20 cellular contexts compared by ENCODE assay signal in the genomic region with DNA sequence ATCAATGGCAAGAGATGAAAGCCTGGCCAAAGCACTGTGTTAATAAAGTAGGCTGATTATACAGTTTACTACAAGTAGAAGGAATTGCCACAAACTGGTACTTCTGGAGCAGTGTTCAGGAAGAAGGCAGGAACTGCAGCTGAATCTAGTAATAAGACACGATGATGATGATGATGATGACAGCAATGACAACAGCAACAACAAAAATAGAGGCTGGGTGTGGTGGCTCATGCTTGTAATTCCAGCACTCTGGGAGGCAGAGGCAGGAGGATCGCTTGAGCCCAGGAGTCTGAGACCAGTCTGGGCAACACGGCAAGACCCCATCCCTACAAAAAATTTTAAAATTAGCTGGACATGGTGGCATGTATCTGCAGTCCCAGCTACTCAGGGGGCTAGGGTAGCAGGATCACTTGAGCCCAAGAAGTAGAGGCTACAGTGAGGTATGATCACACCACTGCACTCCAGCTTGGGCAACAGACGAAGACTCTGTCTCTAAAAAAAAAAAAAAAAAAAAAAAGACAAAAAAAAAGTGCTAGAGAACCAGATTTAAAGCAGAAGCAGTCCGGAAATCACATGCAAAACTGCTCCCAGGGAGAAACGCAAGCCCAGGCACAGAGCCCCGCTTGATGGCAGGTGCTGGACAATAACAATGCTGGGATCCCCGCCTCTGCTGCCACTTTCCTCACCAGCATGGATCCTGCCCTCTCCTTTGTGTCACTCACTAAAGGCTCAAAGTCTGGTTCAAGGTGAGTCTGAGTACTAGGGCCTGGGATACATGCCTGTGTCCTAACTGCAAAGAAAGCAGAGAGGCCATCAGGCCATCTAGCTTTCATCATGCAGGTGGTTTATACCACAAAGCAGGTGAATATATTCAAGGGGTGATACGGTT. TPM values are rescaled to one million over a fixed set of nuclear protein-coding genes. Genes with fewer than 3 reads are reported as not detected.
A peak's percentile ranks its signal among the peaks of the same experiment; 100 is the strongest.
DNase-seq lines count a peak whose midpoint lies in the region; ATAC-seq and TF ChIP-seq lines count a peak whose summit lies in the region.
"Had no signal": no experiment of that assay in that cellular context is flagged by ENCODE, and none has a peak within 500 bp of the region (broad histone marks: within the 10 kb centered on the region; RNA-seq: fewer than 3 reads in every experiment).

No MANE protein-coding gene starts in this region.

- no peak overlapping the region for H2BK120ac ChIP-seq in H9 (ENCODE audit: low read depth, low read length, poor library complexity, severe bottlenecking)

- H3K79me1 ChIP-seq in H9 (ENCODE audit: insufficient read depth, low read depth, low read length, poor library complexity, severe bottlenecking) = no peaks in the 10 kb centered on the region

- peaks cover 14 to 21% of the 10 kb centered on the region in 2 experiments for H3K4me1 Mint-ChIP-seq in H9
- H3K4me1 Mint-ChIP-seq in neural progenitor cell = peaks cover 17% of the 10 kb centered on the region
- H3K4me1 Mint-ChIP-seq in T-cell = no peaks in the 10 kb centered on the region
- H3K4me1 Mint-ChIP-seq in naive thymus-derived CD8-positive, alpha-beta T cell = peaks cover 0 to 3% (median 0%) of the 10 kb centered on the region in 4 donors
- H3K4me1 Mint-ChIP-seq: activated CD4-positive, alpha-beta T cell treated with anti-CD3 and anti-CD28 coated beads, Interleukin-2, amount 10 ng/mL, durations not matched to agents 7 days and 5 days had no signal

- H3K56ac ChIP-seq in H9 (ENCODE audit: insufficient read length, low read depth, low read length) = no peak overlapping the region

- no peak overlapping the region for H2BK15ac ChIP-seq in H9 (ENCODE audit: low read depth, low read length)

- no peak overlapping the region for H3T11ph ChIP-seq in H9 (ENCODE audit: low read length)

- WGBS in H9 (ENCODE audit: extremely low coverage, insufficient read length, low lambda C conversion rate) = no CpG with 5 or more reads among the region's 9 CpGs
- WGBS in ectodermal cell, 2 experiments = 82 to 84% methylated on average over 9 of the region's 9 CpGs

- H3K36me3 ChIP-seq in OCI-LY3 (replicated peaks; ENCODE audit: low read depth, low read length) = no peaks in the 10 kb centered on the region
- H3K36me3 ChIP-seq in ectodermal cell (ENCODE audit: control insufficient read depth, insufficient read depth, low read length) = no peaks in the 10 kb centered on the region
- H3K36me3 ChIP-seq in neural progenitor cell = no peaks in the 10 kb centered on the region
- H3K36me3 ChIP-seq: sigmoid colon, upper lobe of right lung had no signal

- no peak overlapping the region for H2BK5ac ChIP-seq in H9 (ENCODE audit: insufficient read length, low read length)

- H3K27ac ChIP-seq in H9 (ENCODE audit: insufficient read length, low read depth, low read length) (no peak overlapping the region), OCI-LY3 (ENCODE audit: low read length) (no peak overlapping the region), ectodermal cell (ENCODE audit: insufficient read depth, low read depth, low read length, poor library complexity, severe bottlenecking) (peak overlapping the region; percentile 41), neural progenitor cell (no peak overlapping the region)
- H3K27ac ChIP-seq: sigmoid colon, upper lobe of right lung had no signal

- H3K4me3 Mint-ChIP-seq in H9 = no peak overlapping the region
- no peak overlapping the region for H3K4me3 Mint-ChIP-seq in neural progenitor cell
- no peak overlapping the region for H3K4me3 Mint-ChIP-seq in T-cell
- no peak overlapping the region for H3K4me3 Mint-ChIP-seq in naive thymus-derived CD8-positive, alpha-beta T cell
- H3K4me3 Mint-ChIP-seq: activated CD4-positive, alpha-beta T cell treated with anti-CD3 and anti-CD28 coated beads, Interleukin-2, amount 10 ng/mL, durations not matched to agents 7 days and 5 days; stimulated activated naive CD8-positive, alpha-beta T cell treated with anti-CD3 and anti-CD28 coated beads, Interleukin-15, Interleukin-2, amounts not matched to agents 100 ng/mL and 50 ng/mL, for 24 hours had no signal

- H3K79me2 ChIP-seq in H9 (ENCODE audit: insufficient read depth, low read length) = no peaks in the 10 kb centered on the region
- no peaks in the 10 kb centered on the region for H3K79me2 ChIP-seq in OCI-LY3 (ENCODE audit: low read length)
- H3K79me2 ChIP-seq in neural progenitor cell (ENCODE audit: low read depth) = no peaks in the 10 kb centered on the region

- H3K23ac ChIP-seq in H9 (ENCODE audit: insufficient read length, low read depth, low read length) = no peak overlapping the region

- no peak overlapping the region for H4K8ac ChIP-seq in H9 (replicated peaks; ENCODE audit: insufficient read length, low read depth, low read length)

- no peak overlapping the region for H4K91ac ChIP-seq in H9 (ENCODE audit: insufficient read length, low read depth, low read length)

- no peak for TF ChIP-seq CTCF in H9 (conservative IDR thresholded peaks at IDR 0.05)
- no peak for TF ChIP-seq CTCF in OCI-LY3 (IDR thresholded peaks at IDR 0.05; ENCODE audit: low read depth, low read length)
- no peak for TF ChIP-seq CTCF in neural progenitor cell (IDR thresholded peaks at IDR 0.05)

- H3K27me3 Mint-ChIP-seq in H9 (ENCODE audit: low read depth) (no peaks in the 10 kb centered on the region), neural progenitor cell (ENCODE audit: insufficient read depth, low read depth) (peaks cover 5% of the 10 kb centered on the region), T-cell (no peaks in the 10 kb centered on the region)
- no peaks in the 10 kb centered on the region for H3K27me3 Mint-ChIP-seq in naive thymus-derived CD8-positive, alpha-beta T cell
- H3K27me3 Mint-ChIP-seq: activated CD4-positive, alpha-beta T cell treated with anti-CD3 and anti-CD28 coated beads, Interleukin-2, amount 10 ng/mL, durations not matched to agents 7 days and 5 days; stimulated activated naive CD8-positive, alpha-beta T cell treated with anti-CD3 and anti-CD28 coated beads, Interleukin-15, Interleukin-2, amounts not matched to agents 100 ng/mL and 50 ng/mL, for 24 hours had no signal

- H4K20me1 ChIP-seq in H9 (ENCODE audit: control insufficient read depth, insufficient read depth, insufficient read length) (no peaks in the 10 kb centered on the region), OCI-LY3 (ENCODE audit: insufficient read depth, low read length) (no peaks in the 10 kb centered on the region), neural progenitor cell (ENCODE audit: low read depth) (no peaks in the 10 kb centered on the region)

- no peaks in the 10 kb centered on the region for H3K27me3 ChIP-seq in H9 (ENCODE audit: insufficient read depth, low read length)
- no peaks in the 10 kb centered on the region for H3K27me3 ChIP-seq in OCI-LY3 (ENCODE audit: low read depth, low read length)
- no peaks in the 10 kb centered on the region for H3K27me3 ChIP-seq in ectodermal cell (ENCODE audit: control insufficient read depth, insufficient read depth, low read length, poor library complexity, severe bottlenecking)
- H3K27me3 ChIP-seq in neural progenitor cell = no peaks in the 10 kb centered on the region
- H3K27me3 ChIP-seq: sigmoid colon, upper lobe of right lung had no signal

- H3K9ac ChIP-seq in H9 (ENCODE audit: extremely low read depth, insufficient read length, low read length) (no peak overlapping the region), OCI-LY3 (ENCODE audit: low read length) (no peak overlapping the region), neural progenitor cell (no peak overlapping the region)

- no peak overlapping the region; the same call in 1 of the 2 replicates for H3K14ac ChIP-seq in H9 (ENCODE audit: insufficient read depth, low read length)

- DNase-seq in H9 = peak; percentile 35
- DNase-seq in neural progenitor cell (ENCODE audit: low spot score) = no peak
- DNase-seq in posterior vena cava (ENCODE audit: low spot score) = no peak
- no peak for DNase-seq in stimulated activated CD4-positive, alpha-beta T cell treated with anti-CD3 and anti-CD28 coated beads, Interleukin-4, amount 100 ng/mL, for 1 hour
- no peak for DNase-seq in T-cell
- DNase-seq in naive thymus-derived CD8-positive, alpha-beta T cell = no peak
- DNase-seq: activated CD4-positive, alpha-beta T cell treated with anti-CD3 and anti-CD28 coated beads, Interleukin-2, amount 10 ng/mL, durations not matched to agents 7 days and 5 days; activated CD8-positive, alpha-beta memory T cell treated with anti-CD3 and anti-CD28 coated beads, Interleukin-2, amount 50 U/mL, for 4 hours; activated gamma-delta T cell treated with Interleukin-2 at 50 U/mL for 16 hours; amniotic stem cell; DND-41; NCI-H1694; NCI-H446 treated with DMSO at 0.1 percent for 48 hours; sigmoid colon; stimulated activated CD4-positive, alpha-beta T cell treated with anti-CD3 and anti-CD28 coated beads, Interleukin-1b, Interleukin-23, amount 100 ng/mL, for 48 hours; T-helper 1 cell; upper lobe of right lung had no signal

- intact Hi-C loops in posterior vena cava (cut with DNase I) = no loop called here

- H3K4ac ChIP-seq in H9 (ENCODE audit: low read depth, low read length) = no peak overlapping the region

- H3K4me2 ChIP-seq in H9 (ENCODE audit: insufficient read depth, insufficient read length, low read length) (no peak overlapping the region), OCI-LY3 (ENCODE audit: low read length) (peak overlapping the region; percentile 41), neural progenitor cell (no peak overlapping the region)

- H2BK20ac ChIP-seq in H9 (ENCODE audit: low read depth, low read length, poor library complexity, severe bottlenecking) = no peak overlapping the region

- H3K4me3 ChIP-seq in OCI-LY3 (ENCODE audit: low read length) (no peak overlapping the region), ectodermal cell (ENCODE audit: insufficient read depth, low read depth, low read length) (no peak overlapping the region), neural progenitor cell (no peak overlapping the region)
- H3K4me3 ChIP-seq: sigmoid colon, upper lobe of right lung had no signal

- no peak overlapping the region for H2AK5ac ChIP-seq in H9 (ENCODE audit: insufficient read length, low read length)

- CTCF ChIA-PET in T-cell (lab: Charles Lee) = no interaction called here

- POLR2A ChIA-PET in T-cell (lab: Charles Lee) = no interaction called here
- POLR2A ChIA-PET in naive thymus-derived CD8-positive, alpha-beta T cell (lab: Charles Lee) = no interaction called here

- no peak overlapping the region for H2BK12ac ChIP-seq in H9 (ENCODE audit: insufficient read length, low read depth, low read length)

- H3K9me3 Mint-ChIP-seq in H9 (no peaks in the 10 kb centered on the region), neural progenitor cell (no peaks in the 10 kb centered on the region), T-cell (no peaks in the 10 kb centered on the region)
- no peaks in the 10 kb centered on the region for H3K9me3 Mint-ChIP-seq in naive thymus-derived CD8-positive, alpha-beta T cell
- H3K9me3 Mint-ChIP-seq: activated CD4-positive, alpha-beta T cell treated with anti-CD3 and anti-CD28 coated beads, Interleukin-2, amount 10 ng/mL, durations not matched to agents 7 days and 5 days; stimulated activated naive CD8-positive, alpha-beta T cell treated with anti-CD3 and anti-CD28 coated beads, Interleukin-15, Interleukin-2, amounts not matched to agents 100 ng/mL and 50 ng/mL, for 24 hours had no signal

- no peaks in the 10 kb centered on the region for H3F3A ChIP-seq in neural progenitor cell (ENCODE audit: low read depth)

- no peaks in the 10 kb centered on the region; the same call in 1 of the 2 replicates for H3K4me1 ChIP-seq in H9 (ENCODE audit: insufficient read depth, low read length)
- peaks cover 25% of the 10 kb centered on the region for H3K4me1 ChIP-seq in OCI-LY3 (ENCODE audit: low read length)
- H3K4me1 ChIP-seq in ectodermal cell (ENCODE audit: control insufficient read depth, insufficient read depth, low read length) = peaks cover 10% of the 10 kb centered on the region
- H3K4me1 ChIP-seq in neural progenitor cell = no peaks in the 10 kb centered on the region
- H3K4me1 ChIP-seq: sigmoid colon, upper lobe of right lung had no signal

- H3K9me3 ChIP-seq in H9 (ENCODE audit: control insufficient read depth, low read depth, low read length) = no peaks in the 10 kb centered on the region
- no peaks in the 10 kb centered on the region for H3K9me3 ChIP-seq in OCI-LY3 (ENCODE audit: insufficient read depth, low read length)
- no peaks in the 10 kb centered on the region for H3K9me3 ChIP-seq in ectodermal cell (ENCODE audit: control insufficient read depth, low read length)
- H3K9me3 ChIP-seq in neural progenitor cell (ENCODE audit: low read depth) = no peaks in the 10 kb centered on the region
- H3K9me3 ChIP-seq: sigmoid colon, upper lobe of right lung had no signal

- H4K5ac ChIP-seq in H9 (ENCODE audit: insufficient read length, low read depth, low read length) = no peak overlapping the region

- H3K18ac ChIP-seq in H9 (ENCODE audit: insufficient read length, low read depth, low read length) = no peak overlapping the region

- ATAC-seq in T-cell (replicated peaks in 1 of 4) = no peak
- ATAC-seq in naive thymus-derived CD8-positive, alpha-beta T cell = no peak
- ATAC-seq: upper lobe of right lung had no signal

- peak overlapping the region in 1 of 3 experiments; percentile 49; a peak in 2 of 7 replicates for H3K27ac Mint-ChIP-seq in H9
- peak overlapping the region; percentile 53 for H3K27ac Mint-ChIP-seq in neural progenitor cell
- H3K27ac Mint-ChIP-seq in T-cell = no peak overlapping the region
- H3K27ac Mint-ChIP-seq in naive thymus-derived CD8-positive, alpha-beta T cell = no peak overlapping the region
- H3K27ac Mint-ChIP-seq: activated CD4-positive, alpha-beta T cell treated with anti-CD3 and anti-CD28 coated beads, Interleukin-2, amount 10 ng/mL, durations not matched to agents 7 days and 5 days; stimulated activated naive CD8-positive, alpha-beta T cell treated with anti-CD3 and anti-CD28 coated beads, Interleukin-15, Interleukin-2, amounts not matched to agents 100 ng/mL and 50 ng/mL, for 24 hours had no signal

- no peaks in the 10 kb centered on the region for H3K23me2 ChIP-seq in H9 (ENCODE audit: insufficient read length, low read depth, low read length, poor library complexity, severe bottlenecking)

- H3K36me3 Mint-ChIP-seq in H9 (ENCODE audit: insufficient read depth in 1 of 3, low read depth in 3 of 3) = no peaks in the 10 kb centered on the region
- no peaks in the 10 kb centered on the region for H3K36me3 Mint-ChIP-seq in neural progenitor cell
- peaks cover 8% of the 10 kb centered on the region for H3K36me3 Mint-ChIP-seq in T-cell
- H3K36me3 Mint-ChIP-seq in naive thymus-derived CD8-positive, alpha-beta T cell = peaks cover 0 to 9% (median 2%) of the 10 kb centered on the region in 3 donors

- no peak overlapping the region for H2AFZ ChIP-seq in H9 (ENCODE audit: low read length)
- H2AFZ ChIP-seq in OCI-LY3 (ENCODE audit: low read depth, low read length) = no peak overlapping the region
- no peak overlapping the region for H2AFZ ChIP-seq in neural progenitor cell (replicated peaks)

RNA-seq across cellular contexts. Expression of gene CPPED1, which starts 44.8 kb away (rescaled TPM):
- total RNA-seq in H9 (2021) (7.9 and 10.8 TPM in 2 replicates), neural progenitor cell (ENCODE audit: low replicate concordance) (6.0 and 9.7 TPM in 2 replicates), posterior vena cava (10 to 100 TPM; 14.9 to 25.6 TPM), T-cell (1 to 10 TPM; 2.9 to 9.2 (median 7.5) TPM)
- 12.5 TPM for polyA plus RNA-seq in ectodermal cell (2013, experiment 1 of 4)
- polyA plus RNA-seq in ectodermal cell (2013, experiment 2 of 4) = 12.6 TPM
- 8.2 TPM for polyA plus RNA-seq in ectodermal cell (2013, experiment 3 of 4)
- 9.8 TPM for polyA plus RNA-seq in ectodermal cell (2013, experiment 4 of 4)
- 1 to 10 TPM; 1.8 to 3.3 TPM for total RNA-seq in naive thymus-derived CD8-positive, alpha-beta T cell
- 1 to 10 TPM; 3.2 to 6.4 (median 5.0) TPM for polyA plus RNA-seq in naive thymus-derived CD8-positive, alpha-beta T cell
